7 cellular contexts compared by ENCODE assay signal in genomic region chr2:44086639-44087036, GRCh38.
DNase-seq lines count a peak whose midpoint lies in the region; ATAC-seq and TF ChIP-seq lines count a peak whose summit lies in the region.

No MANE protein-coding gene starts in this region.

- H3K9me3 ChIP-seq in mesenchymal stem cell (ENCODE audit: control insufficient read depth, low read length) (no peaks in the 10 kb centered on the region), tibial artery (no peaks in the 10 kb centered on the region), HAP-1 (no peaks in the 10 kb centered on the region)

- H3K27ac ChIP-seq in KMS-11 (no peak overlapping the region), cingulate gyrus (ENCODE audit: low read depth, low read length) (peak overlapping the region; percentile 92), mesenchymal stem cell (ENCODE audit: low read length, poor library complexity, severe bottlenecking) (no peak overlapping the region), tibial artery (peak overlapping the region; percentile 68 to 85)

- no peak overlapping the region for H2BK5ac ChIP-seq in mesenchymal stem cell (ENCODE audit: low read depth, low read length, poor library complexity, severe bottlenecking)

- peak overlapping the region; percentile 49 for H2BK120ac ChIP-seq in mesenchymal stem cell (ENCODE audit: low read depth, low read length)

- H2BK15ac ChIP-seq in mesenchymal stem cell (ENCODE audit: low read depth, poor library complexity, severe bottlenecking) = no peak overlapping the region

- no peak overlapping the region for H3K4me3 ChIP-seq in KMS-11 (IDR thresholded peaks at IDR 0.05; ENCODE audit: insufficient read depth, low read depth, low read length)
- H3K4me3 ChIP-seq in mesenchymal stem cell (ENCODE audit: insufficient read depth in 1 of 2, low read depth in 1 of 2, low read length in 2 of 2) = peak overlapping the region in 1 of 2 experiments; percentile 69
- peak overlapping the region; percentile 41 to 53 for H3K4me3 ChIP-seq in tibial artery
- H3K4me3 ChIP-seq in HAP-1 = no peak overlapping the region

- H3K4me1 ChIP-seq in KMS-11 (ENCODE audit: low read depth, poor library complexity, severe bottlenecking) (peaks cover 31% of the 10 kb centered on the region), mesenchymal stem cell (ENCODE audit: control insufficient read depth, insufficient read depth, low read depth, low read length) (peaks cover 21% of the 10 kb centered on the region), tibial artery (peaks cover 0 to 17% (median 13%) of the 10 kb centered on the region in 4 donors), HAP-1 (peaks cover 5% of the 10 kb centered on the region)

- H3K36me3 ChIP-seq in KMS-11 (ENCODE audit: insufficient read depth) (no peaks in the 10 kb centered on the region), mesenchymal stem cell (ENCODE audit: control insufficient read depth in 1 of 2, insufficient read depth in 2 of 2, low read depth in 1 of 2, low read length in 2 of 2) (no peaks in the 10 kb centered on the region), tibial artery (no peaks in the 10 kb centered on the region), HAP-1 (replicated peaks) (no peaks in the 10 kb centered on the region)

- H2AFZ ChIP-seq in KMS-11 (ENCODE audit: low read depth) = peak overlapping the region; percentile 94
- peak overlapping the region; percentile 8 for H2AFZ ChIP-seq in mesenchymal stem cell (ENCODE audit: low read depth, low read length)

- no peaks in the 10 kb centered on the region for H3K79me2 ChIP-seq in KMS-11 (ENCODE audit: insufficient read depth, low read depth)

- H3K27me3 ChIP-seq in KMS-11 (ENCODE audit: insufficient read depth, low read depth) (no peaks in the 10 kb centered on the region), mesenchymal stem cell (ENCODE audit: control insufficient read depth in 1 of 2, insufficient read depth in 1 of 2, low read length in 2 of 2) (no peaks in the 10 kb centered on the region), tibial artery (no peaks in the 10 kb centered on the region), HAP-1 (ENCODE audit: low read depth) (no peaks in the 10 kb centered on the region)

- DNase-seq in mesenchymal stem cell (no peak), tibial artery (no peak), SKM-1 treated with dmso at 0.1 percent for 144 hours (lab: John Stamatoyannopoulos, UW; ENCODE audit: unreplicated experiment) (no peak), HAP-1 (ENCODE audit: low spot score in 2 of 2) (no peak)

- TF ChIP-seq CTCF in KMS-11 (conservative IDR thresholded peaks at IDR 0.05; ENCODE audit: low read depth, low read length) = no peak
- TF ChIP-seq CTCF in tibial artery (IDR thresholded peaks at IDR 0.05) = no peak

- peaks cover 4% of the 10 kb centered on the region for H3K79me1 ChIP-seq in mesenchymal stem cell (replicated peaks; ENCODE audit: low read length, poor library complexity, severe bottlenecking)

- intact Hi-C loops in tibial artery (cut with DNase I; ENCODE audit: low total_unique reads) = loop anchor here (5.0 to 10.0 kb wide), 2 partner anchors 78 to 206 kb away; partner anchors contain the start of gene PPM1B

- peak overlapping the region; percentile 38 for H2AK5ac ChIP-seq in mesenchymal stem cell (ENCODE audit: low read length, severe bottlenecking)

- in situ Hi-C loops in HAP-1 (cut with MboI; ENCODE audit: low sequenced_read_pairs) = no loop called here

- H4K8ac ChIP-seq in mesenchymal stem cell (ENCODE audit: low read length) = peak overlapping the region; percentile 73

- peak overlapping the region in 1 of 2 experiments; percentile 33 for H3K4ac ChIP-seq in mesenchymal stem cell (ENCODE audit: low read depth in 1 of 2, low read length in 2 of 2)

- ATAC-seq in HG03025 (IDR thresholded peaks at IDR 0.05; ENCODE audit: low FRiP score, unreplicated experiment) = no peak

- no peak overlapping the region for H3K14ac ChIP-seq in mesenchymal stem cell (ENCODE audit: low read length in 2 of 2)

- no peaks in the 10 kb centered on the region for H4K20me1 ChIP-seq in KMS-11 (ENCODE audit: insufficient read depth)

- H2BK12ac ChIP-seq in mesenchymal stem cell (ENCODE audit: low read length in 2 of 2) = peak overlapping the region in 1 of 2 experiments; percentile 71

- H3K18ac ChIP-seq in mesenchymal stem cell (ENCODE audit: low read depth in 1 of 2, low read length in 2 of 2) = no peak overlapping the region

- H3K23ac ChIP-seq in mesenchymal stem cell (ENCODE audit: low read length in 2 of 2) = no peak overlapping the region

- H3K4me2 ChIP-seq in KMS-11 (peak overlapping the region; percentile 95; the same call in 1 of the 2 replicates), mesenchymal stem cell (ENCODE audit: low read length, poor library complexity, severe bottlenecking) (peak overlapping the region; percentile 47)

- WGBS in mesenchymal stem cell = 74% methylated on average over 12 of the region's 12 CpGs

- H3K9ac ChIP-seq in KMS-11 (peak overlapping the region; percentile 43; the same call in 1 of the 2 replicates), mesenchymal stem cell (ENCODE audit: low read length) (peak overlapping the region; percentile 84)

- no peak overlapping the region for H4K91ac ChIP-seq in mesenchymal stem cell (ENCODE audit: low read length)

Comparison
In these comparisons a context has a peak if more than half of its experiments do, and no peak if none do; other contexts are left out.
1. H3K27ac ChIP-seq: peak in cingulate gyrus (single experiment) and tibial artery (2 of 2); none in KMS-11 (single experiment) and mesenchymal stem cell (single experiment).
2. H3K4me3 ChIP-seq: peak in tibial artery (2 of 2); none in KMS-11 (single experiment) and HAP-1 (single experiment).